ENCODE assay signal across 13 cellular contexts in genomic region chr18:23311346-23312103, GRCh38.
A peak's percentile ranks its signal among the peaks of the same experiment; 100 is the strongest.
DNase-seq lines count a peak whose midpoint lies in the region; ATAC-seq and TF ChIP-seq lines count a peak whose summit lies in the region.
"Had no signal": no experiment of that assay in that cellular context is flagged by ENCODE, and none has a peak within 500 bp of the region (broad histone marks: within the 10 kb centered on the region; RNA-seq: fewer than 3 reads in every experiment).

No MANE protein-coding gene starts in this region.

- WGBS in sigmoid colon, 2 donors, result 90 to 92% methylated on average over 7 of the region's 7 CpGs

- H3K9me3 Mint-ChIP-seq in naive thymus-derived CD4-positive, alpha-beta T cell, result peaks cover 0 to 9% (median 0%) of the 10 kb centered on the region in 11 donors
- H3K9me3 Mint-ChIP-seq: activated naive CD4-positive, alpha-beta T cell treated with anti-CD3 and anti-CD28 coated beads for 36 hours; CD4-positive, CD25-positive, alpha-beta regulatory T cell; stimulated activated memory B cell treated with anti-CD40 and anti-IgM and Interleukin-4, amounts not matched to agents 10 μg/mL and 1 μg/mL and 100 μg/mL, for 72 hours had no signal

- DNase-seq in AG09319 (ENCODE audit: extremely low read depth, low read depth) (peak; percentile 58), fibroblast of peridontal ligament (ENCODE audit: extremely low read depth) (peak; percentile 92), omental fat pad (ENCODE audit: low spot score) (peak; percentile 85), sigmoid colon (no peak)
- DNase-seq in naive thymus-derived CD4-positive, alpha-beta T cell, result no peak
- no peak for DNase-seq in stimulated activated CD4-positive, alpha-beta T cell treated with anti-CD3 and anti-CD28 coated beads, Interleukin-15, amount 100 ng/mL, for 24 hours
- no peak for DNase-seq in central memory CD4-positive, alpha-beta T cell
- DNase-seq: activated naive CD4-positive, alpha-beta T cell treated with anti-CD3 and anti-CD28 coated beads for 36 hours; CD4-positive, CD25-positive, alpha-beta regulatory T cell; NCI-H2081 treated with DMSO at 0.1 percent for 48 hours had no signal

- no peaks in the 10 kb centered on the region for H3K36me3 ChIP-seq in sigmoid colon
- no peaks in the 10 kb centered on the region for H3K36me3 ChIP-seq in naive thymus-derived CD4-positive, alpha-beta T cell (ENCODE audit: control insufficient read depth in 2 of 3, insufficient read depth in 3 of 3, low read length in 3 of 3)

- peak overlapping the region in 2 of 9 donors; percentile 4 to 70 for H3K27ac Mint-ChIP-seq in naive thymus-derived CD4-positive, alpha-beta T cell
- H3K27ac Mint-ChIP-seq: activated naive CD4-positive, alpha-beta T cell treated with anti-CD3 and anti-CD28 coated beads for 36 hours; stimulated activated memory B cell treated with anti-CD40 and anti-IgM and Interleukin-4, amounts not matched to agents 10 μg/mL and 1 μg/mL and 100 μg/mL, for 72 hours had no signal

- no peaks in the 10 kb centered on the region for H3K27me3 Mint-ChIP-seq in naive thymus-derived CD4-positive, alpha-beta T cell
- H3K27me3 Mint-ChIP-seq: CD4-positive, CD25-positive, alpha-beta regulatory T cell; stimulated activated memory B cell treated with anti-CD40 and anti-IgM and Interleukin-4, amounts not matched to agents 10 μg/mL and 1 μg/mL and 100 μg/mL, for 72 hours had no signal

- ATAC-seq in SK-N-SH treated with all-trans-retinoic acid at 6 μM for 48 hours, result peak; percentile 66
- peak; percentile 79 for ATAC-seq in omental fat pad (ENCODE audit: low FRiP score)
- ATAC-seq in naive thymus-derived CD4-positive, alpha-beta T cell, result no peak
- ATAC-seq: Panc1; stimulated activated memory B cell treated with anti-CD40 and anti-IgM and Interleukin-4, amounts not matched to agents 10 μg/mL and 1 μg/mL and 100 μg/mL, for 72 hours had no signal

- no peaks in the 10 kb centered on the region for H3K9me3 ChIP-seq in sigmoid colon
- no peaks in the 10 kb centered on the region for H3K9me3 ChIP-seq in naive thymus-derived CD4-positive, alpha-beta T cell (ENCODE audit: control insufficient read depth in 2 of 3, low read length in 3 of 3)

- H3K27ac ChIP-seq in sigmoid colon, result no peak overlapping the region
- no peak overlapping the region for H3K27ac ChIP-seq in naive thymus-derived CD4-positive, alpha-beta T cell (ENCODE audit: low read depth, low read length)

- TF ChIP-seq CTCF in AG09319 (IDR thresholded peaks at IDR 0.05; ENCODE audit: low read depth, low read length) (no peak), omental fat pad (IDR thresholded peaks at IDR 0.05) (no peak), sigmoid colon (IDR thresholded peaks at IDR 0.05) (no peak)

- H3K4me1 Mint-ChIP-seq in naive thymus-derived CD4-positive, alpha-beta T cell, result peaks cover 9 to 54% (median 14%) of the 10 kb centered on the region in 7 donors

- intact Hi-C loops in sigmoid colon (cut with DNase I), result no loop called here
- intact Hi-C loops in naive thymus-derived CD4-positive, alpha-beta T cell (cut with micrococcal nuclease), result no loop called here

- POLR2A ChIA-PET in naive thymus-derived CD4-positive, alpha-beta T cell (lab: Charles Lee), result no interaction called here

- no peak overlapping the region for H3K4me3 ChIP-seq in sigmoid colon
- H3K4me3 ChIP-seq in naive thymus-derived CD4-positive, alpha-beta T cell (ENCODE audit: low read length), result no peak overlapping the region

- no peak for TF ChIP-seq POLR2A in sigmoid colon (IDR thresholded peaks at IDR 0.05)

- H3K36me3 Mint-ChIP-seq in naive thymus-derived CD4-positive, alpha-beta T cell, result peaks cover 0 to 26% (median 12%) of the 10 kb centered on the region in 5 donors

- CTCF ChIA-PET in naive thymus-derived CD4-positive, alpha-beta T cell (lab: Charles Lee), result no interaction called here

- no peaks in the 10 kb centered on the region for H3K4me1 ChIP-seq in sigmoid colon
- peaks cover 0 to 14% of the 10 kb centered on the region in 2 donors for H3K4me1 ChIP-seq in naive thymus-derived CD4-positive, alpha-beta T cell (ENCODE audit: control insufficient read depth in 2 of 2, insufficient read depth in 2 of 2, low read length in 2 of 2)

- TF ChIP-seq EP300 in sigmoid colon (IDR thresholded peaks at IDR 0.05), result no peak

- no peak overlapping the region for H3K4me3 Mint-ChIP-seq in naive thymus-derived CD4-positive, alpha-beta T cell
- H3K4me3 Mint-ChIP-seq: activated naive CD4-positive, alpha-beta T cell treated with anti-CD3 and anti-CD28 coated beads for 36 hours; CD4-positive, CD25-positive, alpha-beta regulatory T cell; stimulated activated memory B cell treated with anti-CD40 and anti-IgM and Interleukin-4, amounts not matched to agents 10 μg/mL and 1 μg/mL and 100 μg/mL, for 72 hours had no signal

- no peaks in the 10 kb centered on the region for H3K27me3 ChIP-seq in sigmoid colon
- no peaks in the 10 kb centered on the region for H3K27me3 ChIP-seq in naive thymus-derived CD4-positive, alpha-beta T cell (ENCODE audit: control insufficient read depth in 2 of 2, insufficient read depth in 2 of 2, low read length in 2 of 2)

TF ChIP-seq in SK-N-SH treated with all-trans-retinoic acid at 6 μM for 48 hours, 23 proteins besides CTCF, POLR2A, EP300 and RAD21:
- TF ChIP-seq TOX (CRISPR knock-in tag; IDR thresholded peaks at IDR 0.05; ENCODE audit: borderline replicate concordance), result no peak
- TF ChIP-seq RARB (CRISPR knock-in tag; IDR thresholded peaks at IDR 0.05), result no peak
- no peak for TF ChIP-seq ZC3H10 (CRISPR knock-in tag; IDR thresholded peaks at IDR 0.05)
- TF ChIP-seq PPARA (CRISPR knock-in tag; IDR thresholded peaks at IDR 0.05; ENCODE audit: borderline replicate concordance), result no peak
- peak; percentile 26 for TF ChIP-seq ISL1 (CRISPR knock-in tag; IDR thresholded peaks at IDR 0.05)
- TF ChIP-seq, protein P1, sequence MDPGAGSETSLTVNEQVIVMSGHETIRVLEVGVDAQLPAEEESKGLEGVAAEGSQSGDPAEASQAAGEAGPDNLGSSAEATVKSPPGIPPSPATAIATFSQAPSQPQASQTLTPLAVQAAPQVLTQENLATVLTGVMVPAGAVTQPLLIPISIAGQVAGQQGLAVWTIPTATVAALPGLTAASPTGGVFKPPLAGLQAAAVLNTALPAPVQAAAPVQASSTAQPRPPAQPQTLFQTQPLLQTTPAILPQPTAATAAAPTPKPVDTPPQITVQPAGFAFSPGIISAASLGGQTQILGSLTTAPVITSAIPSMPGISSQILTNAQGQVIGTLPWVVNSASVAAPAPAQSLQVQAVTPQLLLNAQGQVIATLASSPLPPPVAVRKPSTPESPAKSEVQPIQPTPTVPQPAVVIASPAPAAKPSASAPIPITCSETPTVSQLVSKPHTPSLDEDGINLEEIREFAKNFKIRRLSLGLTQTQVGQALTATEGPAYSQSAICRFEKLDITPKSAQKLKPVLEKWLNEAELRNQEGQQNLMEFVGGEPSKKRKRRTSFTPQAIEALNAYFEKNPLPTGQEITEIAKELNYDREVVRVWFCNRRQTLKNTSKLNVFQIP (CRISPR knock-in tag; IDR thresholded peaks at IDR 0.05; ENCODE audit: borderline replicate concordance, low read depth), result no peak

Comparison
In these comparisons a context has a peak if more than half of its experiments do, and no peak if none do; other contexts are left out.
1. DNase-seq: peak in AG09319 (single experiment), fibroblast of peridontal ligament (single experiment) and omental fat pad (single experiment); none in sigmoid colon (single experiment), naive thymus-derived CD4-positive, alpha-beta T cell (0 of 9), stimulated activated CD4-positive, alpha-beta T cell treated with anti-CD3 and anti-CD28 coated beads, Interleukin-15, amount 100 ng/mL, for 24 hours (single experiment) and central memory CD4-positive, alpha-beta T cell (single experiment).